In genomic region chr6:139927236-139927635, GRCh38 we compare ENCODE assay signal across 11 cellular contexts.
A peak's percentile ranks its signal among the peaks of the same experiment; 100 is the strongest.
DNase-seq lines count a peak whose midpoint lies in the region; TF ChIP-seq lines count a peak whose summit lies in the region.
"Had no signal": no experiment of that assay in that cellular context is flagged by ENCODE, and none has a peak within 500 bp of the region (broad histone marks: within the 10 kb centered on the region; RNA-seq: fewer than 3 reads in every experiment).

No MANE protein-coding gene starts in this region.

- peaks cover 9% of the 10 kb centered on the region for H3F3A ChIP-seq in SK-N-SH (replicated peaks; ENCODE audit: insufficient read depth)

- peak overlapping the region; percentile 10; the same call in 1 of the 2 replicates for H3K4me2 ChIP-seq in SK-N-SH
- H3K4me2 ChIP-seq in hepatocyte, result no peak overlapping the region

- DNase-seq in AG08395 (ENCODE audit: low spot score) (peak; percentile 53), GM20000 (ENCODE audit: low spot score) (peak; percentile 11), SK-N-SH (no peak), hepatocyte (ENCODE audit: low spot score) (no peak), NCI-H1105 (lab: John Stamatoyannopoulos, UW) (no peak), head of caudate nucleus (no peak), NCI-H748 (lab: John Stamatoyannopoulos, UW; ENCODE audit: unreplicated experiment) (no peak), NCI-H2107 treated with DMSO at 0.1 percent for 48 hours (lab: John Stamatoyannopoulos, UW; ENCODE audit: unreplicated experiment) (no peak)
- DNase-seq: central memory CD4-positive, alpha-beta T cell; thyroid gland had no signal

- H3K9ac ChIP-seq in SK-N-SH, result no peak overlapping the region

- 46% methylated on average over 2 of the region's 2 CpGs for WGBS in SK-N-SH (ENCODE audit: low lambda C conversion rate)
- 90% methylated on average over 2 of the region's 2 CpGs for WGBS in hepatocyte (ENCODE audit: low lambda C conversion rate, missing lambda C conversion rate)

- H3K27me3 ChIP-seq in SK-N-SH (ENCODE audit: insufficient read depth) (no peaks in the 10 kb centered on the region), hepatocyte (no peaks in the 10 kb centered on the region)
- H3K27me3 ChIP-seq: thyroid gland had no signal

- H3K9me2 ChIP-seq in SK-N-SH, result no peaks in the 10 kb centered on the region
- H3K9me2 ChIP-seq in hepatocyte (replicated peaks; ENCODE audit: insufficient read depth), result no peaks in the 10 kb centered on the region

- no peaks in the 10 kb centered on the region for H4K20me1 ChIP-seq in SK-N-SH (ENCODE audit: insufficient read depth)
- H4K20me1 ChIP-seq in hepatocyte (ENCODE audit: insufficient read depth, poor library complexity, severe bottlenecking), result no peaks in the 10 kb centered on the region

- peak in 1 of 2 experiments; percentile 83; a peak in 2 of 4 replicates for TF ChIP-seq EP300 in SK-N-SH (IDR thresholded peaks at IDR 0.05; ENCODE audit: borderline replicate concordance in 1 of 2, low read depth in 1 of 2, low read length in 1 of 2)

- H3K4me3 ChIP-seq in SK-N-SH (ENCODE audit: low read depth in 2 of 2, low read length in 1 of 2), result no peak overlapping the region
- H3K4me3 ChIP-seq in hepatocyte, result no peak overlapping the region
- H3K4me3 ChIP-seq: thyroid gland had no signal

- H3K9me3 ChIP-seq in SK-N-SH (no peaks in the 10 kb centered on the region), hepatocyte (ENCODE audit: low read depth) (no peaks in the 10 kb centered on the region)
- H3K9me3 ChIP-seq: thyroid gland had no signal

- TF ChIP-seq CTCF in GM20000 (IDR thresholded peaks at IDR 0.05; ENCODE audit: extremely low read depth, missing control alignments) (no peak), SK-N-SH (IDR thresholded peaks at IDR 0.05) (peak; percentile 62), hepatocyte (IDR thresholded peaks at IDR 0.05; ENCODE audit: poor library complexity) (peak; percentile 23)

- no peaks in the 10 kb centered on the region for H3K79me2 ChIP-seq in SK-N-SH (ENCODE audit: insufficient read depth)
- H3K79me2 ChIP-seq in hepatocyte, result no peaks in the 10 kb centered on the region

- H3K27ac ChIP-seq in SK-N-SH (ENCODE audit: low read depth in 2 of 2, low read length in 1 of 2) (peak overlapping the region; percentile 48 to 81; a peak in 3 of 4 replicates), hepatocyte (peak overlapping the region; percentile 71)
- H3K27ac ChIP-seq: HL-60, thyroid gland had no signal

- peak; percentile 44 for TF ChIP-seq RAD21 in SK-N-SH (IDR thresholded peaks at IDR 0.05; ENCODE audit: low read length)

- POLR2A ChIA-PET in SK-N-SH (lab: Yijun Ruan, JAX), result no interaction called here

- H3K4me1 ChIP-seq in SK-N-SH (ENCODE audit: control insufficient read depth in 1 of 2, insufficient read depth in 2 of 2, low read depth in 1 of 2, low read length in 1 of 2) (peaks cover 12% of the 10 kb centered on the region in 2 experiments; a peak in 3 of 4 replicates), hepatocyte (ENCODE audit: insufficient read depth) (peaks cover 14% of the 10 kb centered on the region)
- H3K4me1 ChIP-seq: thyroid gland had no signal

- intact Hi-C loops in head of caudate nucleus (cut with DNase I), result no loop called here

- H2AFZ ChIP-seq in SK-N-SH (ENCODE audit: low read depth) (no peak overlapping the region), hepatocyte (no peak overlapping the region)

- CTCF ChIA-PET in SK-N-SH (lab: Yijun Ruan, JAX), result no interaction called here

- H3K36me3 ChIP-seq in SK-N-SH (replicated peaks in 1 of 2; ENCODE audit: control insufficient read depth in 1 of 2, insufficient read depth in 2 of 2, low read length in 1 of 2) (no peaks in the 10 kb centered on the region), hepatocyte (replicated peaks; ENCODE audit: insufficient read depth, low read depth) (no peaks in the 10 kb centered on the region)
- H3K36me3 ChIP-seq: thyroid gland had no signal

TF ChIP-seq in SK-N-SH, 30 proteins besides CTCF, POLR2A, EP300 and RAD21:
- TF ChIP-seq SMC3 (IDR thresholded peaks at IDR 0.05; ENCODE audit: low read depth, low read length) (0 out of 2 replicates have a peak, but pooled peaks have one; percentile 3), TCF12 (IDR thresholded peaks at IDR 0.05) (peak; percentile 91), JUND (IDR thresholded peaks at IDR 0.05) (peak; percentile 67), FOSL2 (IDR thresholded peaks at IDR 0.05; ENCODE audit: borderline replicate concordance, low read depth) (peak; percentile 50; the same call in 1 of the 2 replicates), TEAD4 (IDR thresholded peaks at IDR 0.05; ENCODE audit: borderline replicate concordance, insufficient read depth) (peak; percentile 60; the same call in 1 of the 2 replicates), RXRA (IDR thresholded peaks at IDR 0.05; ENCODE audit: borderline replicate concordance, low read depth) (peak; percentile 42; the same call in 1 of the 2 replicates), MAX (IDR thresholded peaks at IDR 0.05; ENCODE audit: low read depth) (peak; percentile 56; the same call in 1 of the 2 replicates), NFIC (IDR thresholded peaks at IDR 0.05; ENCODE audit: borderline replicate concordance) (peak; percentile 85), GATA2 (CRISPR knock-in tag; IDR thresholded peaks at IDR 0.05) (no peak), POLR2AphosphoS5 (IDR thresholded peaks at IDR 0.05; ENCODE audit: low read depth, low read length) (peak; percentile 17; the same call in 1 of the 2 replicates), YY1 (IDR thresholded peaks at IDR 0.05; ENCODE audit: low read depth) (peak; percentile 46; the same call in 1 of the 2 replicates), PBX3 (IDR thresholded peaks at IDR 0.05) (peak; percentile 79), ZBTB33 (IDR thresholded peaks at IDR 0.05; ENCODE audit: borderline replicate concordance, low read depth) (no peak), IRF3 (IDR thresholded peaks at IDR 0.05; ENCODE audit: low read depth, low read length) (no peak), MEF2A (IDR thresholded peaks at IDR 0.05; ENCODE audit: borderline replicate concordance, low read depth) (no peak)

Comparison
In these comparisons a context has a peak if more than half of its experiments do, and no peak if none do; other contexts are left out.
1. DNase-seq: peak in AG08395 (single experiment) and GM20000 (single experiment); none in SK-N-SH (single experiment), hepatocyte (single experiment), NCI-H1105 (single experiment), head of caudate nucleus (0 of 42), NCI-H748 (single experiment) and NCI-H2107 treated with DMSO at 0.1 percent for 48 hours (single experiment).